ENCODE assay signal across 8 cellular contexts in the genomic region with DNA sequence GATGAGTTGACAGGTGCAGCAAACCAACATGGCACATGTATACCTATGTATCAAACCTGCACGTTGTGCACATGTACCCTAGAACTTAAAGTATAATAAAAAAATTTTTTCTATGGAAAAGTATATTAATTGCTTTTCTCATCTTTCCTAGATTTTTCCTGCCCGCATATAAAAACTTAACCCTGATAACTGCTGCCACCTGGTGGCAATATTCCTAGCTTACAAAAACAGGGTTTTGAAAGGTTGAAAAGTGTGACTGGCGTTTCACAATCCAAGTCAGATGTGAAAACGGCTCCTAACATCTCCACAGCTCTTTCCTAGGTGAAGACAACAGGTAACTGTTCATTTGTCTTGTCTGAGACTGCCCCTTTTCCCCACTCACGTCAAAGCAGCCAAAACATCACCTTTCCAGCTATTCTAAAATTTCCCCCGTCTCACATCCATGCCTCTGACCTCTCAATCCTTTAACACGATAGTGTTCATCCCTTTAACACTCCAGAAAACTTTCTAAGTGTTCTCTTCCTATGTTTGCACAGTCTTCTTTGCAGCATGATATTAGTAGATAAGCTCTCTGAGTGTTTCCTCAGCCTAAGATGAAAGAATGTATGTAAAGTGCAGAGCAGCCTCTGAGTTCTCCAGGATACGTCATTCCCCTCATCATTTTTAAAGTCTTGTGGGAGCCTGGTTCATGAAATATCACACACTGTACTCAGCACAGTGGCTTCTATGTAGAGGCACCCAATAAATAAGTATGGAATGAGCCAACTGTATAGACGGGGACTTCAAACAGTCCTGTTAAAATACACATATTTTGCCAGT. TPM values are rescaled to one million over a fixed set of nuclear protein-coding genes. Genes with fewer than 3 reads are reported as not detected.
DNase-seq lines count a peak whose midpoint lies in the region; ATAC-seq, FAIRE-seq and TF ChIP-seq lines count a peak whose summit lies in the region.

No MANE protein-coding gene starts in this region.

- no peak overlapping the region for H3K27ac Mint-ChIP-seq in neural progenitor cell

- H3K4me3 ChIP-seq in neural progenitor cell, result no peak overlapping the region

- no peak overlapping the region for H3K9ac ChIP-seq in neural progenitor cell

- no peaks in the 10 kb centered on the region for H3K36me3 ChIP-seq in neural progenitor cell

- peaks cover 4% of the 10 kb centered on the region for H3K4me1 ChIP-seq in neural progenitor cell

- no peaks in the 10 kb centered on the region for H3K9me3 Mint-ChIP-seq in neural progenitor cell

- TF ChIP-seq CTCF in VCaP (conservative IDR thresholded peaks at IDR 0.05) (peak; percentile 78), neural progenitor cell (IDR thresholded peaks at IDR 0.05) (peak; percentile 76)

- peaks cover 2% of the 10 kb centered on the region for H3K27me3 Mint-ChIP-seq in neural progenitor cell (ENCODE audit: insufficient read depth, low read depth)

- H3K27ac ChIP-seq in VCaP (peak overlapping the region; percentile 47), neural progenitor cell (no peak overlapping the region)

- FAIRE-seq in A204.1 (lab: Jason Lieb, UNC), result peak; percentile 93

- no peaks in the 10 kb centered on the region for H3F3A ChIP-seq in neural progenitor cell (ENCODE audit: low read depth)

- H3K4me2 ChIP-seq in neural progenitor cell, result no peak overlapping the region

- no peaks in the 10 kb centered on the region for H4K20me1 ChIP-seq in neural progenitor cell (ENCODE audit: low read depth)

- DNase-seq in ELF-1 (ENCODE audit: low read depth, low spot score) (peak; percentile 32), NCI-H146 treated with DMSO at 0.1 percent for 48 hours (lab: John Stamatoyannopoulos, UW; ENCODE audit: unreplicated experiment) (peak; percentile 5), epidermal melanocyte (ENCODE audit: insufficient read length, low spot score) (peak; percentile 41), neural progenitor cell (ENCODE audit: low spot score) (peak; percentile 67), OCI-M2 (lab: John Stamatoyannopoulos, UW; ENCODE audit: unreplicated experiment) (no peak)

- no peak for ATAC-seq in HG03378 (IDR thresholded peaks at IDR 0.05; ENCODE audit: unreplicated experiment)

- peak overlapping the region; percentile 63 for H2AFZ ChIP-seq in neural progenitor cell (replicated peaks)

- H3K36me3 Mint-ChIP-seq in neural progenitor cell, result no peaks in the 10 kb centered on the region

- no peaks in the 10 kb centered on the region for H3K27me3 ChIP-seq in neural progenitor cell

- no peaks in the 10 kb centered on the region for H3K9me3 ChIP-seq in neural progenitor cell (ENCODE audit: low read depth)

- H3K4me3 Mint-ChIP-seq in neural progenitor cell, result no peak overlapping the region

- H3K4me1 Mint-ChIP-seq in neural progenitor cell, result no peaks in the 10 kb centered on the region

- no peaks in the 10 kb centered on the region for H3K79me2 ChIP-seq in neural progenitor cell (ENCODE audit: low read depth)

RNA-seq across cellular contexts. Expression of a gene that starts 27.5 kb away (rescaled TPM):
- 1.8 and 2.1 TPM in 2 replicates for total RNA-seq in neural progenitor cell (ENCODE audit: low replicate concordance)

RNA-seq across cellular contexts. Expression of a gene that starts 49.1 kb away (rescaled TPM):
- total RNA-seq in neural progenitor cell (ENCODE audit: low replicate concordance), result 55.8 and 73.3 TPM in 2 replicates

RNA-seq across cellular contexts. Expression of a gene that starts 49.3 kb away (rescaled TPM):
- total RNA-seq in neural progenitor cell (ENCODE audit: low replicate concordance), result 273 and 467 TPM in 2 replicates
